8 cellular contexts compared by ENCODE assay signal in genomic region chr14:99971087-99971928, GRCh38.
A peak's percentile ranks its signal among the peaks of the same experiment; 100 is the strongest.
DNase-seq lines count a peak whose midpoint lies in the region; ATAC-seq and TF ChIP-seq lines count a peak whose summit lies in the region.

No MANE protein-coding gene starts in this region.

- H3K27ac ChIP-seq in C4-2B: peak overlapping the region; percentile 75

- H3K9me3 Mint-ChIP-seq in neural crest cell: peaks cover 8% of the 10 kb centered on the region

- H3K4me1 Mint-ChIP-seq in neural crest cell: peaks cover 28% of the 10 kb centered on the region

- ATAC-seq in GM19468 (IDR thresholded peaks at IDR 0.05; ENCODE audit: extremely low read depth, unreplicated experiment): peak; percentile 61
- ATAC-seq in stimulated activated naive CD8-positive, alpha-beta T cell treated with anti-CD3 and anti-CD28 coated beads, Interleukin-15, Interleukin-2, amounts not matched to agents 100 U/mL and 50 U/mL, for 24 hours: peak; percentile 80

- peak overlapping the region; percentile 84 for H3K4me3 Mint-ChIP-seq in neural crest cell

- peaks cover 17% of the 10 kb centered on the region for H3K27me3 Mint-ChIP-seq in neural crest cell (ENCODE audit: low read depth)

- H3K27ac Mint-ChIP-seq in neural crest cell (ENCODE audit: unreplicated experiment): no peak overlapping the region

- TF ChIP-seq CTCF in C4-2B (conservative IDR thresholded peaks at IDR 0.05) (no peak), fibroblast of villous mesenchyme (IDR thresholded peaks at IDR 0.05; ENCODE audit: insufficient read depth, low read depth, low read length) (no peak), neural crest cell (conservative IDR thresholded peaks at IDR 0.05) (no peak)

- DNase-seq in Jurkat, Clone E6-1 (ENCODE audit: low read depth, low spot score): peak; percentile 75
- DNase-seq in RPMI8226: peak; percentile 9
- DNase-seq in activated effector memory CD4-positive, alpha-beta T cell treated with anti-CD3 and anti-CD28 coated beads, Interleukin-2, amount 50 U/mL, for 16 hours: peak; percentile 91
- peak; percentile 68 for DNase-seq in fibroblast of villous mesenchyme (ENCODE audit: low read depth)
- peak; percentile 85 for DNase-seq in neural crest cell (ENCODE audit: low read depth, low spot score)
- DNase-seq in stimulated activated naive CD8-positive, alpha-beta T cell treated with anti-CD3 and anti-CD28 coated beads, Interleukin-15, Interleukin-2, amounts not matched to agents 100 U/mL and 50 U/mL, for 24 hours: peak; percentile 88

- peaks cover 21% of the 10 kb centered on the region for H3K36me3 Mint-ChIP-seq in neural crest cell (ENCODE audit: low read depth)

- peak overlapping the region; percentile 80 for H3K4me3 ChIP-seq in Jurkat, Clone E6-1 (ENCODE audit: low read length)
- peak overlapping the region; percentile 78 for H3K4me3 ChIP-seq in fibroblast of villous mesenchyme (ENCODE audit: low read depth, low read length)

Comparison
In these comparisons a context has a peak if more than half of its experiments do, and no peak if none do; other contexts are left out.
1. Peak in every context shown above with its lines: DNase-seq, ATAC-seq, H3K4me3 ChIP-seq and H3K27ac ChIP-seq.
2. DNase-seq: peak in every context shown above with its lines; median percentile 91 in activated effector memory CD4-positive, alpha-beta T cell treated with anti-CD3 and anti-CD28 coated beads, Interleukin-2, amount 50 U/mL, for 16 hours; 88 in stimulated activated naive CD8-positive, alpha-beta T cell treated with anti-CD3 and anti-CD28 coated beads, Interleukin-15, Interleukin-2, amounts not matched to agents 100 U/mL and 50 U/mL, for 24 hours; 85 in neural crest cell; 75 in Jurkat, Clone E6-1; 68 in fibroblast of villous mesenchyme; 9 in RPMI8226.